Comparison of ENCODE assay signal across 8 cellular contexts in genomic region chr1:59013276-59013927, GRCh38.
DNase-seq lines count a peak whose midpoint lies in the region; ATAC-seq lines count a peak whose summit lies in the region.

No MANE protein-coding gene starts in this region.

- DNase-seq in ACHN (peak; percentile 13), dermis microvascular lymphatic vessel endothelial cell (ENCODE audit: low read depth in 2 of 2) (peak; percentile 29 to 74), COR-L47 (lab: John Stamatoyannopoulos, UW) (no peak), NCI-H1694 (lab: John Stamatoyannopoulos, UW) (no peak)
- DNase-seq in stimulated activated CD4-positive, alpha-beta T cell treated with anti-CD3 and anti-CD28 coated beads, Interleukin-4, amount 100 ng/mL, for 1 hour: no peak

- WGBS in mesodermal cell (ENCODE audit: insufficient coverage in 2 of 2), 2 experiments: 12 to 19% methylated on average over 8 to 11 of the region's 16 CpGs

- H3K9me3 ChIP-seq in mesodermal cell (ENCODE audit: control insufficient read depth, low read length): peaks cover 5% of the 10 kb centered on the region

- in situ Hi-C loops in ACHN (cut with HindIII; ENCODE audit: low pct_ligation_motif_present, low pct_unique_long_range_greater_than_20kb, low sequenced_read_pairs): no loop called here

- ATAC-seq in GM19455 (IDR thresholded peaks at IDR 0.05; ENCODE audit: unreplicated experiment) (peak; percentile 49), HG03469 (IDR thresholded peaks at IDR 0.05; ENCODE audit: unreplicated experiment) (peak; percentile 50)

- H3K36me3 ChIP-seq in mesodermal cell (ENCODE audit: control insufficient read depth, insufficient read depth, low read length): no peaks in the 10 kb centered on the region

- no peak overlapping the region for H3K4me3 ChIP-seq in mesodermal cell (ENCODE audit: extremely low read depth, insufficient read depth, low read length, poor library complexity, severe bottlenecking)

- H3K27ac ChIP-seq in mesodermal cell (ENCODE audit: low read depth, low read length, severe bottlenecking): peak overlapping the region; percentile 78

- H3K4me1 ChIP-seq in mesodermal cell (ENCODE audit: control insufficient read depth, insufficient read depth, low read length, poor library complexity, severe bottlenecking): peaks cover 48% of the 10 kb centered on the region

Comparison
In these comparisons a context has a peak if more than half of its experiments do, and no peak if none do; other contexts are left out.
1. DNase-seq: peak in ACHN (single experiment) and dermis microvascular lymphatic vessel endothelial cell (2 of 2); none in COR-L47 (single experiment), stimulated activated CD4-positive, alpha-beta T cell treated with anti-CD3 and anti-CD28 coated beads, Interleukin-4, amount 100 ng/mL, for 1 hour (single experiment) and NCI-H1694 (single experiment).